ENCODE assay signal across 21 cellular contexts in genomic region chr7:99219985-99220384, GRCh38. TPM values are rescaled to one million over a fixed set of nuclear protein-coding genes. Genes with fewer than 3 reads are reported as not detected.
A peak's percentile ranks its signal among the peaks of the same experiment; 100 is the strongest.
DNase-seq lines count a peak whose midpoint lies in the region; TF ChIP-seq lines count a peak whose summit lies in the region.
"Had no signal": no experiment of that assay in that cellular context is flagged by ENCODE, and none has a peak within 500 bp of the region (broad histone marks: within the 10 kb centered on the region; RNA-seq: fewer than 3 reads in every experiment).

No MANE protein-coding gene starts in this region.

- no peaks in the 10 kb centered on the region for H3K27me3 ChIP-seq in ascending aorta

- CTCF ChIA-PET in RWPE1 (lab: Yijun Ruan, JAX), result no interaction called here

- intact Hi-C loops in ascending aorta (cut with DNase I), result loop anchor here (5.0 kb wide), 2 partner anchors 47 to 183 kb away; no protein-coding TSS in a partner anchor
- intact Hi-C loops in posterior vena cava (cut with DNase I), result no loop called here

- no peaks in the 10 kb centered on the region for H3K9me3 ChIP-seq in ascending aorta

- no peaks in the 10 kb centered on the region for H3K36me3 ChIP-seq in ascending aorta

- H3K27ac ChIP-seq in RWPE1 (peak overlapping the region; percentile 1; the same call in 1 of the 2 replicates), ascending aorta (peak overlapping the region; percentile 45 to 55)
- H3K27ac ChIP-seq: KMS-11 had no signal

- POLR2A ChIA-PET in RWPE1 (lab: Yijun Ruan, JAX; ENCODE audit: low non-redundant PET), result no interaction called here

- H3K4me3 ChIP-seq in ascending aorta, result no peak overlapping the region

- DNase-seq in RWPE1 (ENCODE audit: low spot score) (no peak), ascending aorta (ENCODE audit: low spot score in 2 of 2) (no peak), posterior vena cava (ENCODE audit: low spot score) (peak; percentile 30), SHP77 treated with DMSO at 0.1 percent for 48 hours (lab: John Stamatoyannopoulos, UW) (no peak), EL (no peak), NCI-H510A (lab: John Stamatoyannopoulos, UW) (no peak)
- DNase-seq in stimulated activated CD4-positive, alpha-beta T cell treated with anti-CD3 and anti-CD28 coated beads, Interleukin-12 subunit alpha, Interleukin-12 subunit beta, amount 100 ng/mL, for 4 hours, result no peak
- DNase-seq: CD8-positive, alpha-beta memory T cell; DMS79 treated with DMSO at 0.1 percent for 48 hours; NCI-H1048; NCI-H1417; NCI-H1694 treated with DMSO at 0.1 percent for 48 hours; NCI-H2081; NCI-H2227 treated with DMSO at 0.1 percent for 48 hours; NCI-H69; SIG-M5 had no signal

- TF ChIP-seq CTCF in RWPE1 (conservative IDR thresholded peaks at IDR 0.05; ENCODE audit: low read depth), result no peak
- no peak for TF ChIP-seq CTCF in ascending aorta (IDR thresholded peaks at IDR 0.05)

- H3K4me1 ChIP-seq in ascending aorta, result peaks cover 0 to 1% of the 10 kb centered on the region in 2 donors

RNA-seq across cellular contexts. Expression of gene KPNA7, which starts 12.1 kb away (rescaled TPM):
- total RNA-seq in ascending aorta, result not detected
- total RNA-seq in posterior vena cava, result not detected
- total RNA-seq: A673; B cell; CD8-positive, alpha-beta memory T cell; H4 had no signal

RNA-seq across cellular contexts. Expression of gene MYH16, which starts 52.7 kb away (rescaled TPM):
- total RNA-seq in ascending aorta (not detected), posterior vena cava (not detected)
- total RNA-seq: A673; B cell; CD8-positive, alpha-beta memory T cell; NCI-H460 had no signal
